In the genomic region with DNA sequence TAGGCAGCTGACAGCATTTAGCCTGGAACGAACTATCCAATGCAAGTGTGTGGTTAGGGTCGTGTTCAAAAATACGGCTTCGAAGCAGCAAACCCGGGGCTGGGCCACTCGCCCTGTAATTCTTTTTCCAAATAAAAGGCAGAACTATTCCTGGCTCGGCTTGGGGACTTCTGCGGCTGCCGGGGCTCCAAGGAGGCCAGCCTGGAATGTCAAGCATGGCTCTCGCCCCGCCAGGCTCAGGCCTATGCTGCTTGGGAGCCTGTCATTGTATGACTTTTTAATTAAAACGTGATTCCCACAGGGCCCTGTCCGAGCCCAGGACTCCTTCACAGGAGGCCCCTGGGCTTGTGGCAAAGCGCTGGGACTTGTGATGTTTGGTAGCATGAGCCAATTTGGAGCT, we compare ENCODE assay signal across 11 cellular contexts. TPM values are rescaled to one million over a fixed set of nuclear protein-coding genes. Genes with fewer than 3 reads are reported as not detected.
DNase-seq lines count a peak whose midpoint lies in the region; ATAC-seq and TF ChIP-seq lines count a peak whose summit lies in the region.
"Had no signal": no experiment of that assay in that cellular context is flagged by ENCODE, and none has a peak within 500 bp of the region (broad histone marks: within the 10 kb centered on the region; RNA-seq: fewer than 3 reads in every experiment).

No MANE protein-coding gene starts in this region.

- H3K4me1 Mint-ChIP-seq in GM23338 (no peaks in the 10 kb centered on the region), endodermal cell (no peaks in the 10 kb centered on the region)

- no peaks in the 10 kb centered on the region for H3K36me3 ChIP-seq in GM23338 (ENCODE audit: insufficient read depth)
- no peaks in the 10 kb centered on the region for H3K36me3 ChIP-seq in endodermal cell (ENCODE audit: control insufficient read depth, insufficient read depth, low read length)
- no peaks in the 10 kb centered on the region for H3K36me3 ChIP-seq in lower lobe of right lung
- H3K36me3 ChIP-seq in smooth muscle cell (ENCODE audit: low read depth) = no peaks in the 10 kb centered on the region
- H3K36me3 ChIP-seq: BE2C had no signal

- no peaks in the 10 kb centered on the region for H3K4me1 ChIP-seq in GM23338 (ENCODE audit: insufficient read depth)
- H3K4me1 ChIP-seq in endodermal cell (ENCODE audit: control insufficient read depth, insufficient read depth, low read length) = no peaks in the 10 kb centered on the region
- peaks cover 7% of the 10 kb centered on the region for H3K4me1 ChIP-seq in lower lobe of right lung
- H3K4me1 ChIP-seq in smooth muscle cell (ENCODE audit: low read depth) = no peaks in the 10 kb centered on the region
- H3K4me1 ChIP-seq: BE2C had no signal

- H3K9me3 ChIP-seq in endodermal cell (ENCODE audit: control insufficient read depth, low read length) (no peaks in the 10 kb centered on the region), lower lobe of right lung (no peaks in the 10 kb centered on the region), smooth muscle cell (replicated peaks; ENCODE audit: low read depth) (no peaks in the 10 kb centered on the region)
- H3K9me3 ChIP-seq: BE2C had no signal

- H3K27me3 Mint-ChIP-seq in GM23338 (ENCODE audit: insufficient read depth, low read depth, poor library complexity) = peaks cover 2% of the 10 kb centered on the region
- H3K27me3 Mint-ChIP-seq in endodermal cell (ENCODE audit: insufficient read depth) = no peaks in the 10 kb centered on the region

- H3K9ac ChIP-seq in endodermal cell (ENCODE audit: extremely low read depth, low read length, poor library complexity, severe bottlenecking) (no peak overlapping the region), smooth muscle cell (ENCODE audit: low read depth) (no peak overlapping the region)

- H2AFZ ChIP-seq in GM23338 = peak overlapping the region; percentile 50; the same call in 1 of the 2 replicates
- peak overlapping the region; percentile 27 for H2AFZ ChIP-seq in smooth muscle cell (ENCODE audit: low read depth)

- no peak for TF ChIP-seq CTCF in GM23338 (conservative IDR thresholded peaks at IDR 0.05; ENCODE audit: low read depth in 2 of 2)
- no peak for TF ChIP-seq CTCF in endodermal cell (conservative IDR thresholded peaks at IDR 0.05)
- TF ChIP-seq CTCF in lower lobe of right lung (IDR thresholded peaks at IDR 0.05) = no peak
- TF ChIP-seq CTCF in smooth muscle cell (IDR thresholded peaks at IDR 0.05; ENCODE audit: borderline replicate concordance, insufficient read depth, poor library complexity, severe bottlenecking) = no peak

- 58 to 80% methylated on average over 7 to 14 of the region's 14 CpGs for WGBS in endodermal cell (ENCODE audit: insufficient coverage in 1 of 2, insufficient read length in 1 of 2), 2 experiments
- 52% methylated on average over 14 of the region's 14 CpGs for WGBS in smooth muscle cell (ENCODE audit: low lambda C conversion rate)

- H3K79me2 ChIP-seq in GM23338 (replicated peaks; ENCODE audit: insufficient read depth) (no peaks in the 10 kb centered on the region), smooth muscle cell (ENCODE audit: low read depth) (no peaks in the 10 kb centered on the region)

- H3K9me3 Mint-ChIP-seq in GM23338 = no peaks in the 10 kb centered on the region
- no peaks in the 10 kb centered on the region for H3K9me3 Mint-ChIP-seq in endodermal cell

- intact Hi-C loops in lower lobe of right lung (cut with DNase I) = no loop called here

- no peak overlapping the region for H3K27ac ChIP-seq in GM23338 (ENCODE audit: low read depth)
- peak overlapping the region; percentile 96 for H3K27ac ChIP-seq in endodermal cell (ENCODE audit: low read depth, low read length)
- H3K27ac ChIP-seq in lower lobe of right lung = peak overlapping the region; percentile 54
- H3K27ac ChIP-seq in smooth muscle cell (ENCODE audit: low read depth) = no peak overlapping the region

- H3F3A ChIP-seq in GM23338 (replicated peaks; ENCODE audit: low read depth) (no peaks in the 10 kb centered on the region), smooth muscle cell (ENCODE audit: low read depth) (no peaks in the 10 kb centered on the region)

- no peak overlapping the region for H3K4me3 ChIP-seq in GM23338
- no peak overlapping the region for H3K4me3 ChIP-seq in endodermal cell (ENCODE audit: low read length)
- H3K4me3 ChIP-seq in lower lobe of right lung = no peak overlapping the region
- H3K4me3 ChIP-seq in smooth muscle cell = no peak overlapping the region

- H3K9me2 ChIP-seq in GM23338 (ENCODE audit: insufficient read depth) = no peaks in the 10 kb centered on the region

- DNase-seq in GM23338 (ENCODE audit: low spot score) (peak; percentile 26), endodermal cell (no peak), lower lobe of right lung (no peak), smooth muscle cell (lab: John Stamatoyannopoulos, UW; ENCODE audit: unreplicated experiment) (no peak), NCI-H2196 (lab: John Stamatoyannopoulos, UW; ENCODE audit: unreplicated experiment) (no peak), DMS 273 (lab: John Stamatoyannopoulos, UW; ENCODE audit: unreplicated experiment) (no peak)
- no peak for DNase-seq in activated CD4-positive, alpha-beta T cell treated with anti-CD3 and anti-CD28 coated beads, Interleukin-2, amount 50 U/mL, for 1 hour
- no peak for DNase-seq in activated CD8-positive, alpha-beta memory T cell treated with anti-CD3 and anti-CD28 coated beads for 24 hours
- DNase-seq: BE2C, Karpas-422, T1000 had no signal

- no peak overlapping the region for H3K4me2 ChIP-seq in GM23338
- H3K4me2 ChIP-seq in smooth muscle cell = no peak overlapping the region

- H3K4me3 Mint-ChIP-seq in GM23338 (no peak overlapping the region), endodermal cell (no peak overlapping the region)

- peak; percentile 53; the same call in 2 of the 3 replicates for ATAC-seq in GM23338
- peak; percentile 43 to 50 for ATAC-seq in lower lobe of right lung

- H4K20me1 ChIP-seq in GM23338 (replicated peaks; ENCODE audit: insufficient read depth) = no peaks in the 10 kb centered on the region
- no peaks in the 10 kb centered on the region for H4K20me1 ChIP-seq in smooth muscle cell (ENCODE audit: low read depth)

- H3K27me3 ChIP-seq in GM23338 (ENCODE audit: insufficient read depth) = no peaks in the 10 kb centered on the region
- H3K27me3 ChIP-seq in endodermal cell (ENCODE audit: control insufficient read depth, insufficient read depth, low read length, poor library complexity, severe bottlenecking) = no peaks in the 10 kb centered on the region
- H3K27me3 ChIP-seq in lower lobe of right lung (ENCODE audit: low read depth) = no peaks in the 10 kb centered on the region
- H3K27me3 ChIP-seq in smooth muscle cell (ENCODE audit: low read depth) = no peaks in the 10 kb centered on the region
- H3K27me3 ChIP-seq: BE2C had no signal

- H3K36me3 Mint-ChIP-seq in GM23338 (ENCODE audit: low read depth) (no peaks in the 10 kb centered on the region), endodermal cell (ENCODE audit: low read depth) (no peaks in the 10 kb centered on the region)

- H3K27ac Mint-ChIP-seq in GM23338 = no peak overlapping the region
- H3K27ac Mint-ChIP-seq in endodermal cell = no peak overlapping the region

TF ChIP-seq in GM23338, 12 proteins besides CTCF, POLR2A, EP300 and RAD21 (continues in another document):
- TF ChIP-seq ZNF114 (CRISPR knock-in tag; IDR thresholded peaks at IDR 0.05) (no peak), CREB1 (CRISPR knock-in tag; IDR thresholded peaks at IDR 0.05; ENCODE audit: low read depth) (no peak), ZNF331 (CRISPR knock-in tag; IDR thresholded peaks at IDR 0.05; ENCODE audit: low read depth) (no peak), EZH2 (IDR thresholded peaks at IDR 0.05; ENCODE audit: low read depth, unreplicated experiment) (no peak), STAT1 (IDR thresholded peaks at IDR 0.05; ENCODE audit: unreplicated experiment) (no peak)
- TF ChIP-seq, protein P1, sequence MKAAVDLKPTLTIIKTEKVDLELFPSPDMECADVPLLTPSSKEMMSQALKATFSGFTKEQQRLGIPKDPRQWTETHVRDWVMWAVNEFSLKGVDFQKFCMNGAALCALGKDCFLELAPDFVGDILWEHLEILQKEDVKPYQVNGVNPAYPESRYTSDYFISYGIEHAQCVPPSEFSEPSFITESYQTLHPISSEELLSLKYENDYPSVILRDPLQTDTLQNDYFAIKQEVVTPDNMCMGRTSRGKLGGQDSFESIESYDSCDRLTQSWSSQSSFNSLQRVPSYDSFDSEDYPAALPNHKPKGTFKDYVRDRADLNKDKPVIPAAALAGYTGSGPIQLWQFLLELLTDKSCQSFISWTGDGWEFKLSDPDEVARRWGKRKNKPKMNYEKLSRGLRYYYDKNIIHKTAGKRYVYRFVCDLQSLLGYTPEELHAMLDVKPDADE (IDR thresholded peaks at IDR 0.05) = no peak
- TF ChIP-seq, protein P2, sequence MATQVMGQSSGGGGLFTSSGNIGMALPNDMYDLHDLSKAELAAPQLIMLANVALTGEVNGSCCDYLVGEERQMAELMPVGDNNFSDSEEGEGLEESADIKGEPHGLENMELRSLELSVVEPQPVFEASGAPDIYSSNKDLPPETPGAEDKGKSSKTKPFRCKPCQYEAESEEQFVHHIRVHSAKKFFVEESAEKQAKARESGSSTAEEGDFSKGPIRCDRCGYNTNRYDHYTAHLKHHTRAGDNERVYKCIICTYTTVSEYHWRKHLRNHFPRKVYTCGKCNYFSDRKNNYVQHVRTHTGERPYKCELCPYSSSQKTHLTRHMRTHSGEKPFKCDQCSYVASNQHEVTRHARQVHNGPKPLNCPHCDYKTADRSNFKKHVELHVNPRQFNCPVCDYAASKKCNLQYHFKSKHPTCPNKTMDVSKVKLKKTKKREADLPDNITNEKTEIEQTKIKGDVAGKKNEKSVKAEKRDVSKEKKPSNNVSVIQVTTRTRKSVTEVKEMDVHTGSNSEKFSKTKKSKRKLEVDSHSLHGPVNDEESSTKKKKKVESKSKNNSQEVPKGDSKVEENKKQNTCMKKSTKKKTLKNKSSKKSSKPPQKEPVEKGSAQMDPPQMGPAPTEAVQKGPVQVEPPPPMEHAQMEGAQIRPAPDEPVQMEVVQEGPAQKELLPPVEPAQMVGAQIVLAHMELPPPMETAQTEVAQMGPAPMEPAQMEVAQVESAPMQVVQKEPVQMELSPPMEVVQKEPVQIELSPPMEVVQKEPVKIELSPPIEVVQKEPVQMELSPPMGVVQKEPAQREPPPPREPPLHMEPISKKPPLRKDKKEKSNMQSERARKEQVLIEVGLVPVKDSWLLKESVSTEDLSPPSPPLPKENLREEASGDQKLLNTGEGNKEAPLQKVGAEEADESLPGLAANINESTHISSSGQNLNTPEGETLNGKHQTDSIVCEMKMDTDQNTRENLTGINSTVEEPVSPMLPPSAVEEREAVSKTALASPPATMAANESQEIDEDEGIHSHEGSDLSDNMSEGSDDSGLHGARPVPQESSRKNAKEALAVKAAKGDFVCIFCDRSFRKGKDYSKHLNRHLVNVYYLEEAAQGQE (IDR thresholded peaks at IDR 0.05; ENCODE audit: unreplicated experiment) = no peak

RNA-seq across cellular contexts. Expression of a gene that starts 51.6 kb away (rescaled TPM):
- 0.89 and 0.90 TPM in 2 replicates for total RNA-seq in GM23338 (2014; rRNA removed; shearing (Covaris generic))
- 0.43 TPM in 1 of 2 replicates, not detected in the other for polyA plus RNA-seq in GM23338 (2016; fragmentation: Nextera tagmentation; extraction: Ambion mirVana)
- 1 to 10 TPM in 1 of 2 donors, under 1 TPM in 1; 0.22 to 1.4 TPM for total RNA-seq in endodermal cell
- 0.25 TPM for polyA plus RNA-seq in endodermal cell (2013, experiment 1 of 2)
- 0.17 TPM for polyA plus RNA-seq in endodermal cell (2013, experiment 2 of 2)
- total RNA-seq in lower lobe of right lung = 137 TPM
- 2.7 and 8.7 TPM in 2 replicates for total RNA-seq in smooth muscle cell
- 11.2 and 18.0 TPM in 2 replicates for polyA plus RNA-seq in smooth muscle cell

Comparison
In these comparisons a context has a peak if more than half of its experiments do, and no peak if none do; other contexts are left out.
1. H3K27ac ChIP-seq: peak in endodermal cell (single experiment) and lower lobe of right lung (single experiment); none in GM23338 (single experiment) and smooth muscle cell (single experiment).
2. RNA of a gene that starts 51.6 kb away (total RNA-seq): 137 TPM in lower lobe of right lung (single experiment); 2.7 to 8.7 TPM in smooth muscle cell, 0.22 to 1.4 TPM in endodermal cell and 0.89 to 0.90 TPM in GM23338; every median in the first group is over 10 times any median in the second.